8 cellular contexts compared by ENCODE assay signal in the genomic region with DNA sequence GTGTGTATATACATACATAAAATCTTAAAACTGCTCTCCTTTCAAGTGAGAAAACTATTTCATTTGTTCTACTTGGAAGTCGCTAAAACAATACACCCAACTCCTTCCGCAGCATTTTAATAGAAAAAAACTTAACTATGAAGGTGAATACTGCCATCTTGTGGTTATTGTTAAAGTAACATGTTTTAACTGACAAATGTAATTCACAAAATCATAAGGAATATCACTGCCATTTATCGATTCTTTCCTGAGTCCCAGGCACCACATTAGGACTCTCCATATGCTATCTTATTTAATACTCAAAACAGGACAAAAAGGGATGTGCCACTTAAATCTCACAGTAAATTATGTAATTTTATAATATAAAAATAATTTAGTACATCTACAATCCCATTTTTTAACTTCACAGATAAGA.
DNase-seq lines count a peak whose midpoint lies in the region; ATAC-seq, FAIRE-seq and TF ChIP-seq lines count a peak whose summit lies in the region.

No MANE protein-coding gene starts in this region.

- no peaks in the 10 kb centered on the region for H3K36me3 ChIP-seq in adrenal gland (replicated peaks in 1 of 2)

- intact Hi-C loops in adrenal gland (cut with DNase I) = no loop called here

- FAIRE-seq in GM19239 (lab: Jason Lieb, UNC) (peak; percentile 61), urothelium cell line (lab: Jason Lieb, UNC) (no peak)

- WGBS in adrenal gland, 4 donors = 0 to 5% (median 2%) methylated on average over 3 of the region's 3 CpGs

- no peak overlapping the region for H3K4me3 ChIP-seq in adrenal gland

- H3K27me3 ChIP-seq in adrenal gland = no peaks in the 10 kb centered on the region

- DNase-seq in AG20443 (ENCODE audit: low spot score) = peak; percentile 36
- peak; percentile 3 for DNase-seq in GM19239 (ENCODE audit: insufficient read length, low spot score)
- DNase-seq in NCI-H1694 (lab: John Stamatoyannopoulos, UW) = peak; percentile 68
- DNase-seq in adrenal gland = no peak
- peak; percentile 75 for DNase-seq in inferior parietal cortex (ENCODE audit: extremely low spot score)
- DNase-seq in urothelium cell line (ENCODE audit: low spot score) = peak; percentile 18

- H3K27ac ChIP-seq in adrenal gland = no peak overlapping the region

- H3K9me3 ChIP-seq in adrenal gland (replicated peaks in 1 of 3) = no peaks in the 10 kb centered on the region

- peak; percentile 38 to 72 (median 59) for TF ChIP-seq CTCF in adrenal gland (IDR thresholded peaks at IDR 0.05)

- ATAC-seq in HG03025 (IDR thresholded peaks at IDR 0.05; ENCODE audit: low FRiP score, unreplicated experiment) = no peak
- no peak for ATAC-seq in HG02870 (IDR thresholded peaks at IDR 0.05; ENCODE audit: unreplicated experiment)

- no peak for TF ChIP-seq POLR2A in adrenal gland (IDR thresholded peaks at IDR 0.05)

- no peaks in the 10 kb centered on the region for H3K4me1 ChIP-seq in adrenal gland (replicated peaks in 1 of 2)

Comparison
In these comparisons a context has a peak if more than half of its experiments do, and no peak if none do; other contexts are left out.
1. DNase-seq: peak in AG20443 (single experiment), GM19239 (single experiment), NCI-H1694 (single experiment), inferior parietal cortex (single experiment) and urothelium cell line (single experiment); none in adrenal gland (0 of 7).